In the genomic region with DNA sequence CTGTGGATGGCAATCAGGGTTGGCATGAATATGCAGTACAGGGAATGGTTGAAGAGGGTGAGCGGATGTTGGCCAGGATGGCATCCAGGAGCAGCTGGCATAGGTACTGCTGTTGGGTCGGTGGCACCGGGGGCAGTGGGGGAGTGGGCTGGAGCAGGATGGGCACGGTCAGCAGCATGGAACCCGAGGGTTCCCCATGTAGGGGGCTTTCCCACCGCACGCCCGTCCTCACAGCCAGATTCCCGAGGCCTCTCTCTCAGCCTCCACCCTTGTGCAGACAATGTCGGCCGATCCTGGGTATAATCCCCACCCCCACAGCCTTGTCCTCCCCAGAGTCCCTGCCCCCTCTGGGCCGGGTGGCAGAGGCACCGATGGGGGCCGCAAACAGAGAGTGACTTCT, we compare ENCODE assay signal across 2 cellular contexts. TPM values are rescaled to one million over a fixed set of nuclear protein-coding genes. Genes with fewer than 3 reads are reported as not detected.
"Had no signal": no experiment of that assay in that cellular context is flagged by ENCODE, and none has a peak within 500 bp of the region (broad histone marks: within the 10 kb centered on the region; RNA-seq: fewer than 3 reads in every experiment).

No MANE protein-coding gene starts in this region.

RNA-seq across cellular contexts. Expression of a gene that starts 9.2 kb away (rescaled TPM):
- total RNA-seq: HT1080 had no signal
- polyA plus RNA-seq: IgD-negative memory B cell had no signal
